Comparison of ENCODE assay signal across 15 cellular contexts in the genomic region with DNA sequence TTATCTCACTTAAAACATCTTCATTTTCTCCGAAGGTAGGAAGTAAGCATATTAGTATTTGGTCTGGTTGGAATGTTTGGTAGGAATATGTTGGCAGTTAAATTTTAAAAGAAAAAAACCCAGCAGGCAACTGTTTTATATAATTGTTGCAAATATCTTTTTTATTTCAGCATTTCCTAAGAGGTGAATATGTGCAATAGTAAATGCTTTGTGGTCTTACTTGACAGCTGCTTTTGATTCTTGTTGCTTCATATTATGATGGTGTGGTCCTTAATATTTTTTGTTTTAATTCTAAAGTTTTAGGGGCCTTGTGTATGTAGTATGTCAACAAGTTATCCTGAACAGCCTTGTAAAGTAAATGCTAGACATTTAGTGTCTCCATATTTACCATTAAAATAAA. TPM values are rescaled to one million over a fixed set of nuclear protein-coding genes. Genes with fewer than 3 reads are reported as not detected.
A peak's percentile ranks its signal among the peaks of the same experiment; 100 is the strongest.
DNase-seq lines count a peak whose midpoint lies in the region; ATAC-seq, FAIRE-seq and TF ChIP-seq lines count a peak whose summit lies in the region.
"Had no signal": no experiment of that assay in that cellular context is flagged by ENCODE, and none has a peak within 500 bp of the region (broad histone marks: within the 10 kb centered on the region; RNA-seq: fewer than 3 reads in every experiment).

No MANE protein-coding gene starts in this region.

- H3K27me3 Mint-ChIP-seq in activated naive CD8-positive, alpha-beta T cell treated with anti-CD3 and anti-CD28 coated beads, Interleukin-2, amount 50 U/mL, for 24 hours, result no peaks in the 10 kb centered on the region
- H3K27me3 Mint-ChIP-seq in natural killer cell (ENCODE audit: low read depth in 2 of 2), result no peaks in the 10 kb centered on the region

- peaks cover 39% of the 10 kb centered on the region for H4K20me1 ChIP-seq in BLaER1

- no peak for TF ChIP-seq CTCF in natural killer cell (IDR thresholded peaks at IDR 0.05)
- TF ChIP-seq CTCF in colonic mucosa (IDR thresholded peaks at IDR 0.05), result no peak
- TF ChIP-seq CTCF in GM10266 (IDR thresholded peaks at IDR 0.05; ENCODE audit: control insufficient read depth, insufficient read depth, low read depth, missing control alignments), result no peak

- peaks cover 50% of the 10 kb centered on the region for H3K4me1 ChIP-seq in BLaER1
- H3K4me1 ChIP-seq in colonic mucosa, result peaks cover 20% of the 10 kb centered on the region

- DNase-seq in GM19239 (ENCODE audit: insufficient read length, low spot score) (no peak), natural killer cell (no peak), colonic mucosa (no peak), GM10266 (ENCODE audit: extremely low spot score) (no peak), COR-L47 (lab: John Stamatoyannopoulos, UW) (no peak)
- no peak for DNase-seq in activated naive CD8-positive, alpha-beta T cell treated with anti-CD3 and anti-CD28 coated beads, Interleukin-2, amount 50 U/mL, for 24 hours
- DNase-seq: Caco-2, GF-D8, kidney glomerular epithelial cell, NCI-H82, Right ventricle myocardium superior had no signal

- no peak for ATAC-seq in activated naive CD8-positive, alpha-beta T cell treated with anti-CD3 and anti-CD28 coated beads, Interleukin-2, amount 50 U/mL, for 24 hours
- ATAC-seq in natural killer cell, result no peak

- no peak overlapping the region for H3K4me3 Mint-ChIP-seq in activated naive CD8-positive, alpha-beta T cell treated with anti-CD3 and anti-CD28 coated beads, Interleukin-2, amount 50 U/mL, for 24 hours
- peak overlapping the region; percentile 67 for H3K4me3 Mint-ChIP-seq in natural killer cell

- H3K9me3 Mint-ChIP-seq in activated naive CD8-positive, alpha-beta T cell treated with anti-CD3 and anti-CD28 coated beads, Interleukin-2, amount 50 U/mL, for 24 hours, result no peaks in the 10 kb centered on the region
- H3K9me3 Mint-ChIP-seq in natural killer cell, result no peaks in the 10 kb centered on the region

- peaks cover 56% of the 10 kb centered on the region for H3K4me1 Mint-ChIP-seq in activated naive CD8-positive, alpha-beta T cell treated with anti-CD3 and anti-CD28 coated beads, Interleukin-2, amount 50 U/mL, for 24 hours
- peaks cover 31 to 46% of the 10 kb centered on the region in 2 donors for H3K4me1 Mint-ChIP-seq in natural killer cell

- H3K27ac ChIP-seq in BLaER1, result no peak overlapping the region
- no peak overlapping the region for H3K27ac ChIP-seq in colonic mucosa
- H3K27ac ChIP-seq: KMS-11 had no signal

- intact Hi-C loops in natural killer cell (cut with micrococcal nuclease) (no loop called here), colonic mucosa (cut with DNase I) (no loop called here)

- FAIRE-seq in GM19239 (lab: Jason Lieb, UNC), result peak; percentile 48
- FAIRE-seq: H1, TTC549 had no signal

- H3K9me3 ChIP-seq in BLaER1, result no peaks in the 10 kb centered on the region
- H3K9me3 ChIP-seq in colonic mucosa, result no peaks in the 10 kb centered on the region
- H3K9me3 ChIP-seq: Caco-2 had no signal

- H3K27ac Mint-ChIP-seq in activated naive CD8-positive, alpha-beta T cell treated with anti-CD3 and anti-CD28 coated beads, Interleukin-2, amount 50 U/mL, for 24 hours, result peak overlapping the region; percentile 85
- peak overlapping the region; percentile 91 to 96 for H3K27ac Mint-ChIP-seq in natural killer cell

- no peak overlapping the region for H3K4me3 ChIP-seq in BLaER1
- no peak overlapping the region for H3K4me3 ChIP-seq in colonic mucosa

- H3K9ac ChIP-seq in BLaER1 (no peak overlapping the region), colonic mucosa (ENCODE audit: low read depth in 2 of 2, low read length in 2 of 2) (no peak overlapping the region)
- H3K9ac ChIP-seq: KMS-11 had no signal

- H3K36me3 Mint-ChIP-seq in activated naive CD8-positive, alpha-beta T cell treated with anti-CD3 and anti-CD28 coated beads, Interleukin-2, amount 50 U/mL, for 24 hours (ENCODE audit: low read depth), result peaks cover 28% of the 10 kb centered on the region
- no peaks in the 10 kb centered on the region for H3K36me3 Mint-ChIP-seq in natural killer cell

- H3K36me3 ChIP-seq in BLaER1, result peaks cover 31% of the 10 kb centered on the region
- peaks cover 15% of the 10 kb centered on the region for H3K36me3 ChIP-seq in colonic mucosa

- H3K27me3 ChIP-seq in BLaER1, result no peaks in the 10 kb centered on the region
- H3K27me3 ChIP-seq in colonic mucosa, result no peaks in the 10 kb centered on the region

- peak overlapping the region; percentile 97 for H3K4me2 ChIP-seq in BLaER1

RNA-seq across cellular contexts. Expression of a gene that starts 6.3 kb away (rescaled TPM):
- total RNA-seq in natural killer cell (10 to 100 TPM; 35.8 to 45.3 (median 45.2) TPM), colonic mucosa (10 to 100 TPM; 22.8 to 37.2 TPM)

RNA-seq across cellular contexts. Expression of a gene that starts 23.1 kb away (rescaled TPM):
- 10 to 100 TPM; 25.8 to 34.4 (median 30.7) TPM for total RNA-seq in natural killer cell
- total RNA-seq in colonic mucosa, result 10 to 100 TPM; 14.3 to 19.7 TPM
